Comparison of ENCODE assay signal across 1 cellular context in the genomic region with DNA sequence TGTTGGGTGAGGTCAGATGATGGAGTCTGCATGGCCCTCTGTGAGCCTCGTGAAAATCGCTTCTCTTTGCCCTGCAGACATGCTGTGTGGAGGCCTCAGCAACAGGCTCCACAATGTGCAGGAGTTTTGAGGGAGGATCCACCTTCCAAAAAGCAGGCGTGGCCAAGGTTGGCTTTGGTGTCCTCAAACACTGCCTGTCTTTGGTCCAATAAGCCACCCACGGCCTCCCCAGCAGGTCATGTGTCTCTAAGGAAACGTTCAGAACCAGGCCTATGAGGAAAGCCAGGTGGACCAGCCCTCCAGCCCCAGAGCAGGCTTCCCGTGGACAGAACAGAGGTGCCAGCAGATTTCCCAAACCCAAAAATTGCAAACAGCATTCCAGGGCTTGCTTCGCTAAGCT.
TF ChIP-seq lines count a peak whose summit lies in the region.

No MANE protein-coding gene starts in this region.

TF ChIP-seq in GM23338, 12 proteins besides CTCF, POLR2A, EP300 and RAD21 (continued from another document):
- TF ChIP-seq, protein P1, sequence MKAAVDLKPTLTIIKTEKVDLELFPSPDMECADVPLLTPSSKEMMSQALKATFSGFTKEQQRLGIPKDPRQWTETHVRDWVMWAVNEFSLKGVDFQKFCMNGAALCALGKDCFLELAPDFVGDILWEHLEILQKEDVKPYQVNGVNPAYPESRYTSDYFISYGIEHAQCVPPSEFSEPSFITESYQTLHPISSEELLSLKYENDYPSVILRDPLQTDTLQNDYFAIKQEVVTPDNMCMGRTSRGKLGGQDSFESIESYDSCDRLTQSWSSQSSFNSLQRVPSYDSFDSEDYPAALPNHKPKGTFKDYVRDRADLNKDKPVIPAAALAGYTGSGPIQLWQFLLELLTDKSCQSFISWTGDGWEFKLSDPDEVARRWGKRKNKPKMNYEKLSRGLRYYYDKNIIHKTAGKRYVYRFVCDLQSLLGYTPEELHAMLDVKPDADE (IDR thresholded peaks at IDR 0.05): no peak
- no peak for TF ChIP-seq REST (IDR thresholded peaks at IDR 0.05; ENCODE audit: unreplicated experiment)
- no peak for TF ChIP-seq ZNF114 (CRISPR knock-in tag; IDR thresholded peaks at IDR 0.05)
